In the genomic region with DNA sequence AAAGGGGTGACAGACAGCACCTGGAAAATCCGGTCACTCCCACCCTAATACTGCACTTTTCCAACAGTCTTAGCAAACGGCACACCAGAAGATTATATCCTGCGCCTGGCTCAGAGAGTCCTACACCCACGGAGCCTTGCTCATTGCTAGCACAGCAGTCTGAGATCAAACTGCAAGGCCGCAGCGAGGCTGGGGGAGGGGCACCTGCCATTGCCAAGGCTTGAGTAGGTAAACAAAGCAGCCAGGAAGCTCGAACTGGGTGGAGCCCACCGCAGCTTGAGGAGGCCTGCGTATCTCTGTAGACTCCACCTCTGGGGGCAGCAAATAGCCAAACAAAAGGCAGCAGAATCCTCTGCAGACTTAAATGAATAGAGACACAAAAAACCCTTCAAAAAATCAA, we compare ENCODE assay signal across 8 cellular contexts.
DNase-seq lines count a peak whose midpoint lies in the region; FAIRE-seq and TF ChIP-seq lines count a peak whose summit lies in the region.
"Not testable (repeated sequence)": the region's sequence is repeated elsewhere in the genome, so short reads cannot be mapped to it uniquely, and the experiment has no call there.

No MANE protein-coding gene starts in this region.

- H3K27ac ChIP-seq in Peyer's patch, result peak overlapping the region in 2 of 4 donors; percentile 22 to 25
- H3K27ac ChIP-seq in effector memory CD4-positive, alpha-beta T cell (ENCODE audit: insufficient read depth, low read length, poor library complexity, severe bottlenecking), result peak overlapping the region; percentile 48
- H3K27ac ChIP-seq in small intestine (ENCODE audit: low read depth in 1 of 2, low read length in 1 of 2), result not testable (repeated sequence)

- FAIRE-seq in small intestine (lab: Jason Lieb, UNC), result not testable (repeated sequence)

- TF ChIP-seq CTCF in BE2C (IDR thresholded peaks at IDR 0.05; ENCODE audit: low read depth, low read length), result 0 out of 2 replicates have a peak, but pooled peaks have one; percentile 11
- peak in 3 of 6 experiments; percentile 15 to 29 (median 28) for TF ChIP-seq CTCF in Peyer's patch (IDR thresholded peaks at IDR 0.05)

- not testable (repeated sequence) for DNase-seq in BE2C
- peak; percentile 89 for DNase-seq in Jurkat, Clone E6-1 (ENCODE audit: low read depth, low spot score)
- DNase-seq in Peyer's patch, result peak in 2 of 3 donors; percentile 83 to 94
- peak; percentile 87 for DNase-seq in activated CD4-positive, alpha-beta T cell treated with anti-CD3 and anti-CD28 coated beads, Interleukin-2, amount 10 ng/mL, durations not matched to agents 7 days and 5 days
- peak; percentile 34 to 78 for DNase-seq in activated T-helper 1 cell treated with anti-CD3 and anti-CD28 coated beads, Interleukin-2, amount 50 U/mL, for 16 hours (ENCODE audit: low read depth in 1 of 2, low spot score in 1 of 2)
- DNase-seq in effector memory CD4-positive, alpha-beta T cell, result peak; percentile 55 to 74 (median 65)
- peak; percentile 37 for DNase-seq in small intestine
- DNase-seq in stimulated activated CD8-positive, alpha-beta memory T cell treated with anti-CD3 and anti-CD28 coated beads, Interleukin-2, amount 100 ng/mL, for 1 hour (ENCODE audit: low read depth in 2 of 2), result peak; percentile 31 to 50

- peaks cover 42% of the 10 kb centered on the region for H3K4me1 Mint-ChIP-seq in activated CD4-positive, alpha-beta T cell treated with anti-CD3 and anti-CD28 coated beads, Interleukin-2, amount 10 ng/mL, durations not matched to agents 7 days and 5 days

- H3K9me3 Mint-ChIP-seq in activated CD4-positive, alpha-beta T cell treated with anti-CD3 and anti-CD28 coated beads, Interleukin-2, amount 10 ng/mL, durations not matched to agents 7 days and 5 days, result peaks cover 30% of the 10 kb centered on the region

- not testable (repeated sequence) for H3K27me3 ChIP-seq in BE2C; Peyer's patch; effector memory CD4-positive, alpha-beta T cell (replicated peaks; ENCODE audit: control insufficient read depth, insufficient read depth, low read length, poor library complexity, severe bottlenecking); small intestine (ENCODE audit: control insufficient read depth in 2 of 2, insufficient read depth in 2 of 2, low read length in 2 of 2)

- peak overlapping the region; percentile 96 for H3K27ac Mint-ChIP-seq in activated CD4-positive, alpha-beta T cell treated with anti-CD3 and anti-CD28 coated beads, Interleukin-2, amount 10 ng/mL, durations not matched to agents 7 days and 5 days

- not testable (repeated sequence) for H3K4me1 ChIP-seq in BE2C; Peyer's patch; effector memory CD4-positive, alpha-beta T cell (ENCODE audit: control insufficient read depth, insufficient read depth, low read length, poor library complexity, severe bottlenecking); small intestine (ENCODE audit: control insufficient read depth in 2 of 2, insufficient read depth in 1 of 2, low read depth in 1 of 2, low read length in 1 of 2)

- 52 to 72% (median 62%) methylated on average over 9 of the region's 9 CpGs for WGBS in small intestine, 3 donors

- H3K27me3 Mint-ChIP-seq in activated CD4-positive, alpha-beta T cell treated with anti-CD3 and anti-CD28 coated beads, Interleukin-2, amount 10 ng/mL, durations not matched to agents 7 days and 5 days, result not testable (repeated sequence)

- CTCF ChIA-PET in activated CD4-positive, alpha-beta T cell treated with anti-CD3 and anti-CD28 coated beads, Interleukin-2, amount 10 ng/mL, durations not matched to agents 7 days and 5 days (lab: Charles Lee), result interaction anchor here (1.0 to 1.7 kb wide), 7 partner anchors 9 to 234 kb away, joined by 3 to 6 read pairs (median 3); no protein-coding TSS in a partner anchor

- H3K4me3 ChIP-seq in BE2C (ENCODE audit: low read depth, low read length); Jurkat, Clone E6-1 (ENCODE audit: low read length); Peyer's patch; effector memory CD4-positive, alpha-beta T cell (ENCODE audit: insufficient read depth, low read depth, low read length, poor library complexity, severe bottlenecking); small intestine (ENCODE audit: low read depth in 1 of 2, low read length in 2 of 2): not testable (repeated sequence)

- H3K9me3 ChIP-seq in BE2C; Peyer's patch; effector memory CD4-positive, alpha-beta T cell (ENCODE audit: control insufficient read depth, low read length); small intestine (ENCODE audit: control insufficient read depth, low read depth): not testable (repeated sequence)

- POLR2A ChIA-PET in activated CD4-positive, alpha-beta T cell treated with anti-CD3 and anti-CD28 coated beads, Interleukin-2, amount 10 ng/mL, durations not matched to agents 7 days and 5 days (lab: Charles Lee), result not testable (repeated sequence)

- H3K36me3 ChIP-seq in BE2C; Peyer's patch; effector memory CD4-positive, alpha-beta T cell (ENCODE audit: control insufficient read depth, insufficient read depth, low read length); small intestine (ENCODE audit: control insufficient read depth in 2 of 2, insufficient read depth in 2 of 2, low read length in 2 of 2): not testable (repeated sequence)

- H3K36me3 Mint-ChIP-seq in activated CD4-positive, alpha-beta T cell treated with anti-CD3 and anti-CD28 coated beads, Interleukin-2, amount 10 ng/mL, durations not matched to agents 7 days and 5 days (ENCODE audit: low read depth), result peaks cover 37% of the 10 kb centered on the region

- TF ChIP-seq POLR2A in Peyer's patch (IDR thresholded peaks at IDR 0.05), result not testable (repeated sequence)

- H3K4me3 Mint-ChIP-seq in activated CD4-positive, alpha-beta T cell treated with anti-CD3 and anti-CD28 coated beads, Interleukin-2, amount 10 ng/mL, durations not matched to agents 7 days and 5 days, result peak overlapping the region; percentile 36
